Comparison of ENCODE assay signal across 27 cellular contexts in genomic region chr6:136984578-136984977, GRCh38.
DNase-seq lines count a peak whose midpoint lies in the region; ATAC-seq, FAIRE-seq and TF ChIP-seq lines count a peak whose summit lies in the region.
"Had no signal": no experiment of that assay in that cellular context is flagged by ENCODE, and none has a peak within 500 bp of the region (broad histone marks: within the 10 kb centered on the region; RNA-seq: fewer than 3 reads in every experiment).

No MANE protein-coding gene starts in this region.

- intact Hi-C loops in K562 (cut with micrococcal nuclease) = no loop called here

- POLR2A ChIA-PET in A549 (lab: Yijun Ruan, JAX) = no interaction called here
- POLR2A ChIA-PET in K562 (lab: Yijun Ruan, JAX) = no interaction called here

- H3K79me2 ChIP-seq in K562 (ENCODE audit: control insufficient read depth, insufficient read depth, low read length) = no peaks in the 10 kb centered on the region

- CTCF ChIA-PET in A549 (lab: Yijun Ruan, JAX) = interaction anchor here (1.1 kb wide), 1 partner anchor 25 kb away, joined by 3 read pairs; no protein-coding TSS in a partner anchor
- CTCF ChIA-PET in K562 (lab: Yijun Ruan, JAX; ENCODE audit: low intra/inter-chr PET ratio) = no interaction called here

- no peak overlapping the region for H3K4me3 Mint-ChIP-seq in endothelial cell (ENCODE audit: unreplicated experiment)
- H3K4me3 Mint-ChIP-seq: B cell; CD14-positive monocyte; CD4-positive, alpha-beta memory T cell; CD4-positive, CD25-positive, alpha-beta regulatory T cell; CD8-positive, alpha-beta memory T cell had no signal

- TF ChIP-seq EP300 in A549 (IDR thresholded peaks at IDR 0.05) (no peak), K562 (IDR thresholded peaks at IDR 0.05; ENCODE audit: low read length) (no peak)

- TF ChIP-seq POLR2A in A549 (IDR thresholded peaks at IDR 0.05; ENCODE audit: low read length) (no peak), K562 (conservative IDR thresholded peaks at IDR 0.05) (no peak)

- in situ Hi-C loops in K562 (cut with MboI) = no loop called here

- H3K4me3 ChIP-seq in A549 (no peak overlapping the region), BE2C (ENCODE audit: low read depth, low read length) (peak overlapping the region; percentile 32), K562 (no peak overlapping the region)
- H3K4me3 ChIP-seq: BLaER1, GM12878 had no signal

- H3K27me3 Mint-ChIP-seq in endothelial cell (ENCODE audit: unreplicated experiment) = no peaks in the 10 kb centered on the region

- ATAC-seq in A549 (no peak), K562 (no peak), GM21528 (IDR thresholded peaks at IDR 0.05; ENCODE audit: low FRiP score, unreplicated experiment) (no peak)
- ATAC-seq: GM12878 had no signal

- H4K20me1 ChIP-seq in K562 (replicated peaks; ENCODE audit: control insufficient read depth, insufficient read depth, low read length) = no peaks in the 10 kb centered on the region
- H4K20me1 ChIP-seq: BLaER1 had no signal

- no peak overlapping the region for H3K9ac ChIP-seq in K562 (ENCODE audit: insufficient read depth in 1 of 2, low read depth in 2 of 2, low read length in 2 of 2)
- H3K9ac ChIP-seq: BLaER1 had no signal

- H3K9me1 ChIP-seq in K562 (ENCODE audit: control insufficient read depth, insufficient read depth, low read length) = no peaks in the 10 kb centered on the region

- H3K27me3 ChIP-seq in BE2C = no peaks in the 10 kb centered on the region
- peaks cover 15 to 24% of the 10 kb centered on the region in 2 experiments for H3K27me3 ChIP-seq in K562 (ENCODE audit: control insufficient read depth in 2 of 2, insufficient read depth in 2 of 2, low read length in 2 of 2)
- H3K27me3 ChIP-seq: BLaER1 had no signal

- peaks cover 4% of the 10 kb centered on the region for H3K4me1 Mint-ChIP-seq in endothelial cell (ENCODE audit: unreplicated experiment)
- H3K4me1 Mint-ChIP-seq: B cell; CD4-positive, CD25-positive, alpha-beta regulatory T cell had no signal

- H2AFZ ChIP-seq in K562 (ENCODE audit: low read depth, low read length) = no peak overlapping the region

- H3K4me2 ChIP-seq in A549 (no peak overlapping the region), K562 (ENCODE audit: insufficient read depth, low read length) (no peak overlapping the region)
- H3K4me2 ChIP-seq: BLaER1 had no signal

- H3K27ac Mint-ChIP-seq in endothelial cell (ENCODE audit: unreplicated experiment) = no peak overlapping the region
- H3K27ac Mint-ChIP-seq: B cell; CD14-positive monocyte; CD4-positive, alpha-beta memory T cell; CD4-positive, CD25-positive, alpha-beta regulatory T cell; CD8-positive, alpha-beta memory T cell had no signal

- FAIRE-seq in A549 (lab: Jason Lieb, UNC) = no peak
- no peak for FAIRE-seq in K562 (lab: Jason Lieb, UNC)
- FAIRE-seq: A204.1, GM12878, GM12892, GM18507 had no signal

- no peaks in the 10 kb centered on the region for H3K4me1 ChIP-seq in A549
- peaks cover 57% of the 10 kb centered on the region for H3K4me1 ChIP-seq in BE2C
- H3K4me1 ChIP-seq in K562 (replicated peaks in 1 of 2; ENCODE audit: control insufficient read depth in 2 of 2, insufficient read depth in 2 of 2, low read length in 2 of 2) = no peaks in the 10 kb centered on the region; a peak in 1 of 5 replicates
- H3K4me1 ChIP-seq: BLaER1 had no signal

- 58% methylated on average over 4 of the region's 4 CpGs for WGBS in A549 (ENCODE audit: missing lambda C conversion rate)
- WGBS in K562 (ENCODE audit: insufficient coverage, low coverage, missing lambda C conversion rate) = 0% methylated on average over 4 of the region's 4 CpGs

- H3K36me3 ChIP-seq in BE2C (peaks cover 82% of the 10 kb centered on the region), K562 (ENCODE audit: control insufficient read depth, insufficient read depth, low read length) (no peaks in the 10 kb centered on the region)
- H3K36me3 ChIP-seq: BLaER1 had no signal

- H3K36me3 Mint-ChIP-seq in endothelial cell (ENCODE audit: low read depth, unreplicated experiment) = no peaks in the 10 kb centered on the region
- H3K36me3 Mint-ChIP-seq: CD14-positive monocyte; CD4-positive, alpha-beta memory T cell; CD4-positive, CD25-positive, alpha-beta regulatory T cell; CD8-positive, alpha-beta memory T cell had no signal

- no peaks in the 10 kb centered on the region for H3K9me3 ChIP-seq in A549
- no peaks in the 10 kb centered on the region for H3K9me3 ChIP-seq in BE2C
- no peaks in the 10 kb centered on the region for H3K9me3 ChIP-seq in K562 (replicated peaks; ENCODE audit: control insufficient read depth, insufficient read depth, low read depth, low read length)
- H3K9me3 ChIP-seq: BLaER1 had no signal

- TF ChIP-seq CTCF in A549 (IDR thresholded peaks at IDR 0.05) (no peak), BE2C (IDR thresholded peaks at IDR 0.05; ENCODE audit: low read depth, low read length) (no peak), K562 (IDR thresholded peaks at IDR 0.05 in 2 of 3, conservative IDR thresholded peaks at IDR 0.05 in 1 of 3; ENCODE audit: insufficient read depth in 2 of 3, low read depth in 1 of 3, low read length in 3 of 3) (no peak), endothelial cell (IDR thresholded peaks at IDR 0.05; ENCODE audit: unreplicated experiment) (no peak)

- H3K9me3 Mint-ChIP-seq in endothelial cell (ENCODE audit: unreplicated experiment) = no peaks in the 10 kb centered on the region
- H3K9me3 Mint-ChIP-seq: CD4-positive, alpha-beta memory T cell; CD8-positive, alpha-beta memory T cell had no signal

- TF ChIP-seq RAD21 in A549 (conservative IDR thresholded peaks at IDR 0.05 in 1 of 2, IDR thresholded peaks at IDR 0.05 in 1 of 2) = no peak
- TF ChIP-seq RAD21 in K562 (CRISPR knock-in tag; conservative IDR thresholded peaks at IDR 0.05 in 1 of 2, IDR thresholded peaks at IDR 0.05 in 1 of 2) = no peak

- H3K27ac ChIP-seq in A549 = no peak overlapping the region
- no peak overlapping the region for H3K27ac ChIP-seq in K562 (ENCODE audit: extremely low read depth, low read depth, low read length)
- H3K27ac ChIP-seq: BLaER1 had no signal

- BruUV-seq in K562 (replicated peaks; lab: Mats Ljungman, UMichigan) = no TSS peak

- no peak for DNase-seq in A549 (ENCODE audit: low read depth in 1 of 2, low spot score in 1 of 2)
- DNase-seq in BE2C = no peak
- DNase-seq in K562 (ENCODE audit: extremely low read depth in 1 of 4, low spot score in 3 of 4) = no peak
- no peak for DNase-seq in KG1 (lab: John Stamatoyannopoulos, UW)
- no peak for DNase-seq in endothelial cell (ENCODE audit: low spot score)
- DNase-seq: 8988T; AML-193; C1 segment of cervical spinal cord; CD4-positive, alpha-beta memory T cell; CD4-positive, CD25-positive, alpha-beta regulatory T cell; CD8-positive, alpha-beta memory T cell; COR-L47; DMS 273 treated with DMSO at 0.1 percent for 48 hours; DMS153; DMS53; DMS79; DND-41; EL; GDM1 had no signal

TF ChIP-seq in A549, 52 proteins besides CTCF, POLR2A, EP300 and RAD21:
- TF ChIP-seq MYC (IDR thresholded peaks at IDR 0.05; ENCODE audit: borderline replicate concordance, low read length) = no peak
- TF ChIP-seq FOSL2 (IDR thresholded peaks at IDR 0.05) = no peak
- TF ChIP-seq FOSL2 (CRISPR knock-in tag; IDR thresholded peaks at IDR 0.05) = no peak
- peak; percentile 43 for TF ChIP-seq MAFK (IDR thresholded peaks at IDR 0.05; ENCODE audit: partially characterized antibody)

TF ChIP-seq in K562, 482 proteins besides CTCF, POLR2A, EP300 and RAD21:
- TF ChIP-seq NRF1 (conservative IDR thresholded peaks at IDR 0.05 in 1 of 2, IDR thresholded peaks at IDR 0.05 in 1 of 2) (no peak), ZNF445 (CRISPR knock-in tag; IDR thresholded peaks at IDR 0.05; ENCODE audit: low read depth) (no peak), ZBTB12 (CRISPR knock-in tag; IDR thresholded peaks at IDR 0.05) (no peak), ZNF316 (IDR thresholded peaks at IDR 0.05) (peak; percentile 62), C11orf30 (IDR thresholded peaks at IDR 0.05; ENCODE audit: low read depth) (peak; percentile 50; the same call in 1 of the 2 replicates), ARNT (IDR thresholded peaks at IDR 0.05) (no peak), STAT5A (IDR thresholded peaks at IDR 0.05; ENCODE audit: borderline replicate concordance, low read length) (no peak), MAFG (tag; conservative IDR thresholded peaks at IDR 0.05) (peak; percentile 35; the same call in 1 of the 2 replicates), PATZ1 (CRISPR knock-in tag; IDR thresholded peaks at IDR 0.05; ENCODE audit: borderline replicate concordance) (no peak), MAFF (IDR thresholded peaks at IDR 0.05; ENCODE audit: low read length) (peak; percentile 23; the same call in 1 of the 2 replicates), TAF7 (tag; IDR thresholded peaks at IDR 0.05) (no peak), POLR2G (IDR thresholded peaks at IDR 0.05; ENCODE audit: low read depth, low read length) (no peak), TBP (optimal IDR thresholded peaks at IDR 0.05; ENCODE audit: low read depth, low read length) (no peak)
TF ChIP-seq in K562: peak in this region for 4.

Comparison
In these comparisons a context has a peak if more than half of its experiments do, and no peak if none do; other contexts are left out.
1. Of the 35 proteins assayed by ChIP-seq in both K562 and A549: peak only in K562: none; only in A549: MAFK; in both: none; in neither: 34.